Comparison of ENCODE assay signal across 8 cellular contexts in the genomic region with DNA sequence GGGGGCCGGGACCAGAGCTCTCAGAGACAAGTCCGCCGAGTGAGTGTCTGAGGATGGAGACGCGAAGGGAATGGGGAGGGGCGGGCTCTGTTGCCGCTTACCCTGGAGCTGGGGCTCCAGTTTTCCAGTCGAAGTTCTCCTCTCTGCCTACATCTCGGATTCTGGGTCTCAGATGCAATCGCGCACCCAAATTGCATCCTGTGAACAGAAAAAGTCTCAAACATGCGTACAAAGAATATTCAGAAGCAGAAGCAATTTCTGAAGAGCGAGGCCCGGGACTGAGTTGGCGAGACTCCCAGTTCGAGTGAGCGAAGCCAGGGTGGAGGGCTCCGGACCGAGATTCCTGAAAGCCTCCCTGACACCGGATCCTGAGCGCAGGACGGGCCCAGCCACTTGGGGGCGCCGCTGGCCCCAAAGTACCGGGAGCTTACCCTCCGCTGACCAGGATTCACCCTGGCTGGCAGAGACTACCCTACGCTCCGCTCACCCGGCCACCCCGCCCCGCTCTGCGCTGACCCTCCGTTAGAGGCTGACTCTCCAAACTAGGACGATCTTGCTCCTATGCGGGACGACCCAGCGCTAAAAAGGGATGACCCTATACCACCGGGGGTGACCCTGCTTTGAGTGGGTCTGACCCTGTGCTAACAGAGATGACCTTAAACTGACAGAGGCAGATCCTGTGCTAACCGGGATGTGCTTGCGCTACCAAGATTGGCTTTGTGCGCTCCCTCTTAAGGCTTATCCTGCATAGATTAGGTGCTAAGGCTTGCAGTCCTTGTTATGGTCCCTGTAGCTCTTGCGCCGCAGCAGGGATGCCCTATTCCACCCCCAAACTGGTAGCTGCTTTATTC. TPM values are rescaled to one million over a fixed set of nuclear protein-coding genes. Genes with fewer than 3 reads are reported as not detected.
DNase-seq lines count a peak whose midpoint lies in the region; ATAC-seq, FAIRE-seq and TF ChIP-seq lines count a peak whose summit lies in the region.

No MANE protein-coding gene starts in this region.

- ATAC-seq in DND-41 (ENCODE audit: insufficient read depth, low read depth) = no peak
- ATAC-seq in GM19328 (IDR thresholded peaks at IDR 0.05; ENCODE audit: unreplicated experiment) = no peak

- TF ChIP-seq CTCF in DND-41 (IDR thresholded peaks at IDR 0.05; ENCODE audit: borderline replicate concordance, extremely low read depth, low read length, poor library complexity, severe bottlenecking) (peak; percentile 50), Loucy (conservative IDR thresholded peaks at IDR 0.05; ENCODE audit: low read length) (peak; percentile 50), endothelial cell of umbilical vein (IDR thresholded peaks at IDR 0.05; ENCODE audit: extremely low read depth in 1 of 2, insufficient read depth in 1 of 2, low read depth in 1 of 2, low read length in 2 of 2) (peak; percentile 41 to 69), osteoblast (IDR thresholded peaks at IDR 0.05; ENCODE audit: extremely low read depth, low read depth, low read length) (peak; percentile 30)

- H3K4me3 ChIP-seq in DND-41 (ENCODE audit: low read depth in 1 of 2, low read length in 2 of 2) (no peak overlapping the region), Loucy (ENCODE audit: low read length, poor library complexity, severe bottlenecking) (no peak overlapping the region), endothelial cell of umbilical vein (replicated peaks in 1 of 3; ENCODE audit: insufficient read depth in 1 of 3, low read depth in 1 of 3, low read length in 3 of 3) (no peak overlapping the region), osteoblast (ENCODE audit: insufficient read depth, low read length) (no peak overlapping the region)

- H3K27ac ChIP-seq in DND-41 (ENCODE audit: low read length) (no peak overlapping the region), endothelial cell of umbilical vein (ENCODE audit: insufficient read depth, low read depth, low read length) (no peak overlapping the region), osteoblast (ENCODE audit: low read depth, low read length) (no peak overlapping the region)

- H3K9ac ChIP-seq in DND-41 (ENCODE audit: low read depth, low read length) (no peak overlapping the region), Loucy (ENCODE audit: low read depth, low read length, poor library complexity, severe bottlenecking) (no peak overlapping the region), endothelial cell of umbilical vein (replicated peaks; ENCODE audit: extremely low read depth, insufficient read depth, low read length) (no peak overlapping the region)

- H3K9me3 ChIP-seq in DND-41 (ENCODE audit: insufficient read depth, low read length, severe bottlenecking) (no peaks in the 10 kb centered on the region), Loucy (ENCODE audit: insufficient read depth, low read depth, low read length) (no peaks in the 10 kb centered on the region), endothelial cell of umbilical vein (replicated peaks; ENCODE audit: control insufficient read depth, insufficient read depth, low read length) (no peaks in the 10 kb centered on the region), osteoblast (ENCODE audit: low read depth, low read length) (no peaks in the 10 kb centered on the region)

- POLR2A ChIA-PET in endothelial cell of umbilical vein (lab: Charles Lee) = no interaction called here

- TF ChIP-seq POLR2A in endothelial cell of umbilical vein (IDR thresholded peaks at IDR 0.05; ENCODE audit: low read depth, low read length) = no peak

- H3K9me1 ChIP-seq in endothelial cell of umbilical vein (replicated peaks; ENCODE audit: control insufficient read depth, extremely low read depth, insufficient read depth, low read length) = no peaks in the 10 kb centered on the region

- H3K36me3 ChIP-seq in DND-41 (ENCODE audit: insufficient read depth, low read length) = no peaks in the 10 kb centered on the region
- H3K36me3 ChIP-seq in Loucy (ENCODE audit: insufficient read depth, low read length) = no peaks in the 10 kb centered on the region
- no peaks in the 10 kb centered on the region for H3K36me3 ChIP-seq in endothelial cell of umbilical vein (ENCODE audit: control insufficient read depth in 2 of 2, extremely low read depth in 1 of 2, insufficient read depth in 2 of 2, low read length in 2 of 2)
- no peaks in the 10 kb centered on the region for H3K36me3 ChIP-seq in osteoblast (ENCODE audit: insufficient read depth, low read length)

- CTCF ChIA-PET in endothelial cell of umbilical vein (lab: Charles Lee) = interaction anchor here (0.7 to 3.9 kb wide), 12 partner anchors 9 to 277 kb away, joined by 3 to 63 read pairs (median 5); partner anchors contain the start of gene FOXD2

- FAIRE-seq in endothelial cell of umbilical vein (lab: Jason Lieb, UNC) = no peak

- H3K4me1 ChIP-seq in DND-41 (ENCODE audit: insufficient read depth, low read length) = no peaks in the 10 kb centered on the region
- no peaks in the 10 kb centered on the region for H3K4me1 ChIP-seq in Loucy (ENCODE audit: insufficient read depth, low read length, poor library complexity, severe bottlenecking)
- no peaks in the 10 kb centered on the region for H3K4me1 ChIP-seq in endothelial cell of umbilical vein (ENCODE audit: control insufficient read depth, extremely low read depth, insufficient read depth, low read length)
- no peaks in the 10 kb centered on the region for H3K4me1 ChIP-seq in osteoblast (ENCODE audit: insufficient read depth, low read length)

- dilution Hi-C loops in endothelial cell of umbilical vein (cut with MboI; ENCODE audit: extremely low pct_ligation_motif_present, low sequenced_read_pairs) = loop anchor here (25.0 kb wide), 1 partner anchor 237 kb away; no protein-coding TSS in a partner anchor

- no peaks in the 10 kb centered on the region for H3F3A ChIP-seq in Loucy (ENCODE audit: low read depth)

- H3K4me2 ChIP-seq in DND-41 (ENCODE audit: insufficient read depth, low read length) = no peak overlapping the region
- no peak overlapping the region for H3K4me2 ChIP-seq in Loucy (ENCODE audit: low read depth, low read length, poor library complexity, severe bottlenecking)
- no peak overlapping the region for H3K4me2 ChIP-seq in endothelial cell of umbilical vein (ENCODE audit: insufficient read depth, low read length)
- H3K4me2 ChIP-seq in osteoblast (ENCODE audit: insufficient read depth, low read length) = no peak overlapping the region

- no peak for DNase-seq in DND-41
- DNase-seq in endothelial cell of umbilical vein (ENCODE audit: low read depth, low spot score) = no peak
- no peak for DNase-seq in osteoblast (ENCODE audit: insufficient read length, low spot score, missing footprints)
- no peak for DNase-seq in kidney tubule cell (ENCODE audit: low spot score)
- no peak for DNase-seq in NCI-H2227 treated with DMSO at 0.1 percent for 48 hours (lab: John Stamatoyannopoulos, UW)
- DNase-seq in hippocampal formation (lab: John Stamatoyannopoulos, UW) = no peak

- H2AFZ ChIP-seq in DND-41 (ENCODE audit: low read depth, low read length) = no peak overlapping the region
- no peak overlapping the region for H2AFZ ChIP-seq in Loucy (ENCODE audit: low read length)
- no peak overlapping the region for H2AFZ ChIP-seq in endothelial cell of umbilical vein (ENCODE audit: low read depth, low read length)
- no peak overlapping the region for H2AFZ ChIP-seq in osteoblast (ENCODE audit: low read length)

- no peaks in the 10 kb centered on the region for H3K9me2 ChIP-seq in Loucy (replicated peaks; ENCODE audit: low read depth, low read length)

- intact Hi-C loops in endothelial cell of umbilical vein (cut with micrococcal nuclease) = loop anchor here (1.0 kb wide), 1 partner anchor 260 kb away; no protein-coding TSS in a partner anchor

- 0 out of 2 replicates have a peak, but pooled peaks cover 4% of the 10 kb centered on the region for H4K20me1 ChIP-seq in DND-41 (ENCODE audit: insufficient read depth, low read length)
- no peaks in the 10 kb centered on the region for H4K20me1 ChIP-seq in Loucy (ENCODE audit: insufficient read depth, low read length, poor library complexity, severe bottlenecking)
- H4K20me1 ChIP-seq in endothelial cell of umbilical vein (replicated peaks; ENCODE audit: control insufficient read depth, extremely low read depth, insufficient read depth, low read length) = no peaks in the 10 kb centered on the region
- H4K20me1 ChIP-seq in osteoblast (ENCODE audit: insufficient read depth, low read length) = no peaks in the 10 kb centered on the region

- H3K27me3 ChIP-seq in DND-41 (ENCODE audit: insufficient read depth, low read length, poor library complexity) = peaks cover 18% of the 10 kb centered on the region
- H3K27me3 ChIP-seq in Loucy (ENCODE audit: insufficient read depth, low read length, poor library complexity, severe bottlenecking) = no peaks in the 10 kb centered on the region
- peaks cover 63 to 66% of the 10 kb centered on the region in 2 experiments for H3K27me3 ChIP-seq in endothelial cell of umbilical vein (ENCODE audit: control insufficient read depth in 2 of 2, insufficient read depth in 2 of 2, low read length in 2 of 2)
- peaks cover 37% of the 10 kb centered on the region for H3K27me3 ChIP-seq in osteoblast (ENCODE audit: insufficient read depth, low read length)

- no peaks in the 10 kb centered on the region for H3K79me2 ChIP-seq in DND-41 (ENCODE audit: insufficient read depth, low read length)
- H3K79me2 ChIP-seq in Loucy (ENCODE audit: insufficient read depth, low read length) = no peaks in the 10 kb centered on the region
- no peaks in the 10 kb centered on the region for H3K79me2 ChIP-seq in endothelial cell of umbilical vein (ENCODE audit: control insufficient read depth, insufficient read depth, low read length)
- H3K79me2 ChIP-seq in osteoblast (ENCODE audit: insufficient read depth, low read length) = no peaks in the 10 kb centered on the region

- no TSS peak for BruUV-seq in endothelial cell of umbilical vein (replicated peaks; lab: Mats Ljungman, UMichigan)

RNA-seq across cellular contexts. Expression of gene FOXD2, which starts 12.1 kb away (rescaled TPM):
- total RNA-seq in endothelial cell of umbilical vein (0.07 and 0.09 TPM in 2 replicates), osteoblast (0.59 and 0.72 TPM in 2 replicates)
- polyA plus RNA-seq in endothelial cell of umbilical vein = 0.01 and 0.03 TPM in 2 replicates
- 0.01 TPM in 1 of 2 replicates, not detected in the other for polyA plus RNA-seq in endothelial cell of umbilical vein (2011; cell fraction: cytosol; rRNA removed)
- not detected in 2 replicates for polyA plus RNA-seq in endothelial cell of umbilical vein (2011; cell fraction: nucleus; rRNA removed)
- polyA plus RNA-seq in endothelial cell of umbilical vein (2012) = 0.04 and 0.16 TPM in 2 replicates
- 0.06 TPM in 1 of 2 replicates, not detected in the other for polyA minus RNA-seq in endothelial cell of umbilical vein
- 0.51 TPM for polyA minus RNA-seq in endothelial cell of umbilical vein (2011; cell fraction: cytosol; rRNA and poly(A)+ RNA removed)
- 0.10 TPM in 2 replicates for polyA minus RNA-seq in endothelial cell of umbilical vein (2011; cell fraction: nucleus; rRNA and poly(A)+ RNA removed)

RNA-seq across cellular contexts. Expression of gene FOXE3, which starts 33.8 kb away (rescaled TPM):
- total RNA-seq in endothelial cell of umbilical vein (not detected in 2 replicates), osteoblast (not detected in 2 replicates)
- 0.06 TPM in 1 of 2 replicates, not detected in the other for polyA plus RNA-seq in endothelial cell of umbilical vein
- not detected in 2 replicates for polyA plus RNA-seq in endothelial cell of umbilical vein (2011; cell fraction: cytosol; rRNA removed)
- not detected in 2 replicates for polyA plus RNA-seq in endothelial cell of umbilical vein (2011; cell fraction: nucleus; rRNA removed)
- not detected in 2 replicates for polyA plus RNA-seq in endothelial cell of umbilical vein (2012)
- not detected in 2 replicates for polyA minus RNA-seq in endothelial cell of umbilical vein
- not detected for polyA minus RNA-seq in endothelial cell of umbilical vein (2011; cell fraction: cytosol; rRNA and poly(A)+ RNA removed)
- not detected in 2 replicates for polyA minus RNA-seq in endothelial cell of umbilical vein (2011; cell fraction: nucleus; rRNA and poly(A)+ RNA removed)
